In the genomic region with DNA sequence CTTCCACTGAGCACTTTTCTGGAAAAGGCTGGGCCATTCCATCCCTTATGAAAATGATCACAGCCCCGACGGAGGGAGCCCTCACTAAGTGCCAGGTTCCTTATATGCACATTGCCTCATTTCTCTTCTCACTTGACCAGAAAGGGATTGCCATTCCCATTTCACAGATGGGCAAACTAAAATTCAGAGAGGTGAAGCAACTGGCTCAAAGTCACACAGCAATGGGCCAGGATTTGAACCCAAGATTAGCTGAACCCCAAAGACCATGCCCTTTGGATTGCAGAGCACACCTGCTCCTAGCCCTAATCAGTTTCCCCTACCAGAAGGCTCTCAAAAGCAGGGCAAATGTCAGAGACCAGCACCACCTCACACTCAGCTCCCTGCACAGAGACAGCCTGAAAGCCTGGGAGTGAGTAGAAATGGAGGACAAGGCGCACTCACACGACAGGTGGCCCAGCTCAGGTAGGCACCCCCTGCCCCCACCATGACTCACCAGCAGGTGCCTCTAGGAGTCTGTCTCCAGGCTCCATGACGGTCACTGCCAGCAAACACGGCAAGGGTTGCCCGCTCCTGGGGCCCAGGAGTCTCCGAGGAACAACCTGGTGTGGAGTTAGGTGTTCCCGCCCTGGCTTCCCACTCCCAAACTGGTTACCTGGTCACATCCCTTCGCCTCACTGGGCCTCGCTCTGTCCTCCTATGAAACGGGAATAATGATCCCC, we compare ENCODE assay signal across 13 cellular contexts. TPM values are rescaled to one million over a fixed set of nuclear protein-coding genes. Genes with fewer than 3 reads are reported as not detected.
DNase-seq lines count a peak whose midpoint lies in the region; ATAC-seq and TF ChIP-seq lines count a peak whose summit lies in the region.
"Had no signal": no experiment of that assay in that cellular context is flagged by ENCODE, and none has a peak within 500 bp of the region (broad histone marks: within the 10 kb centered on the region; RNA-seq: fewer than 3 reads in every experiment).

No MANE protein-coding gene starts in this region.

- H4K8ac ChIP-seq in mesenchymal stem cell (ENCODE audit: low read length): peak overlapping the region; percentile 13

- peak overlapping the region in 1 of 2 experiments; percentile 45 for H3K14ac ChIP-seq in mesenchymal stem cell (ENCODE audit: low read length in 2 of 2)

- peak overlapping the region in 3 of 5 donors; percentile 78 to 92 (median 91) for H3K27ac ChIP-seq in adrenal gland
- no peak overlapping the region for H3K27ac ChIP-seq in mesenchymal stem cell (ENCODE audit: low read length, poor library complexity, severe bottlenecking)
- H3K27ac ChIP-seq in temporal lobe (ENCODE audit: low read depth, low read length): peak overlapping the region; percentile 36
- H3K27ac ChIP-seq in OCI-LY7 (ENCODE audit: low read depth, low read length, poor library complexity, severe bottlenecking): no peak overlapping the region

- H3K79me2 ChIP-seq in OCI-LY7 (ENCODE audit: insufficient read depth, low read depth, low read length): no peaks in the 10 kb centered on the region

- CTCF ChIA-PET in OCI-LY7 (lab: Charles Lee; ENCODE audit: unreplicated experiment): interaction anchor here (1.0 kb wide), 1 partner anchor 18 kb away, joined by 3 read pairs; no protein-coding TSS in a partner anchor

- POLR2A ChIA-PET in OCI-LY7 (lab: Charles Lee): no interaction called here

- H3K4me3 ChIP-seq in adrenal gland (no peak overlapping the region), mesenchymal stem cell (ENCODE audit: insufficient read depth in 1 of 2, low read depth in 1 of 2, low read length in 2 of 2) (no peak overlapping the region), OCI-LY7 (ENCODE audit: low read depth, low read length, poor library complexity, severe bottlenecking) (no peak overlapping the region)
- H3K4me3 ChIP-seq: mucosa of descending colon had no signal

- H2BK12ac ChIP-seq in mesenchymal stem cell (ENCODE audit: low read length in 2 of 2): peak overlapping the region in 1 of 2 experiments; percentile 61

- H3K9ac ChIP-seq in mesenchymal stem cell (ENCODE audit: low read length): no peak overlapping the region

- H2BK15ac ChIP-seq in mesenchymal stem cell (ENCODE audit: low read depth, poor library complexity, severe bottlenecking): no peak overlapping the region

- BruUV-seq in OCI-LY7 (replicated peaks; lab: Mats Ljungman, UMichigan): no TSS peak

- no peaks in the 10 kb centered on the region for H4K20me1 ChIP-seq in OCI-LY7 (ENCODE audit: insufficient read depth, low read length)

- H4K91ac ChIP-seq in mesenchymal stem cell (ENCODE audit: low read length): peak overlapping the region; percentile 73

- no peak overlapping the region for H2BK120ac ChIP-seq in mesenchymal stem cell (ENCODE audit: low read depth, low read length)

- H3K36me3 ChIP-seq in adrenal gland (replicated peaks in 1 of 2) (no peaks in the 10 kb centered on the region), mesenchymal stem cell (ENCODE audit: control insufficient read depth in 1 of 2, insufficient read depth in 2 of 2, low read depth in 1 of 2, low read length in 2 of 2) (no peaks in the 10 kb centered on the region), OCI-LY7 (ENCODE audit: insufficient read depth, low read length) (no peaks in the 10 kb centered on the region)

- H2BK5ac ChIP-seq in mesenchymal stem cell (ENCODE audit: low read depth, low read length, poor library complexity, severe bottlenecking): no peak overlapping the region

- H3K4ac ChIP-seq in mesenchymal stem cell (ENCODE audit: low read depth in 1 of 2, low read length in 2 of 2): peak overlapping the region in 1 of 2 experiments; percentile 31

- H3K18ac ChIP-seq in mesenchymal stem cell (ENCODE audit: low read depth in 1 of 2, low read length in 2 of 2): peak overlapping the region in 1 of 2 experiments; percentile 21

- no peaks in the 10 kb centered on the region for H3K9me2 ChIP-seq in OCI-LY7 (ENCODE audit: insufficient read depth, low read length)

- TF ChIP-seq CTCF in adrenal gland (IDR thresholded peaks at IDR 0.05) (no peak), OCI-LY7 (conservative IDR thresholded peaks at IDR 0.05; ENCODE audit: low read length) (no peak)

- H3K4me1 ChIP-seq in adrenal gland (replicated peaks in 1 of 2) (peaks cover 38 to 49% of the 10 kb centered on the region in 2 donors), mesenchymal stem cell (ENCODE audit: control insufficient read depth, insufficient read depth, low read depth, low read length) (peaks cover 35% of the 10 kb centered on the region), OCI-LY7 (ENCODE audit: insufficient read depth, low read length, poor library complexity, severe bottlenecking) (no peaks in the 10 kb centered on the region)

- intact Hi-C loops in adrenal gland (cut with DNase I) (no loop called here), OCI-LY7 (cut with micrococcal nuclease; ENCODE audit: unreplicated experiment) (no loop called here)

- H3K4me2 ChIP-seq in mesenchymal stem cell (ENCODE audit: low read length, poor library complexity, severe bottlenecking) (no peak overlapping the region), OCI-LY7 (ENCODE audit: low read length) (no peak overlapping the region)

- no peak for ATAC-seq in SK-N-SH treated with all-trans-retinoic acid at 6 μM for 48 hours
- ATAC-seq in GM21723 (IDR thresholded peaks at IDR 0.05; ENCODE audit: unreplicated experiment): no peak
- ATAC-seq: activated CD8-positive, alpha-beta T cell treated with anti-CD3 and anti-CD28 coated beads, Interleukin-2, amount 10 ng/mL, durations not matched to agents 7 days and 5 days; mucosa of descending colon had no signal

- H3K27me3 ChIP-seq in adrenal gland (no peaks in the 10 kb centered on the region), mesenchymal stem cell (ENCODE audit: control insufficient read depth in 1 of 2, insufficient read depth in 1 of 2, low read length in 2 of 2) (no peaks in the 10 kb centered on the region)

- H2AFZ ChIP-seq in mesenchymal stem cell (ENCODE audit: low read depth, low read length) (no peak overlapping the region), OCI-LY7 (ENCODE audit: low read length) (no peak overlapping the region)

- DNase-seq in NCI-H146 (lab: John Stamatoyannopoulos, UW): peak; percentile 50
- no peak for DNase-seq in NCI-H146 treated with DMSO at 0.1 percent for 48 hours (lab: John Stamatoyannopoulos, UW; ENCODE audit: unreplicated experiment)
- no peak for DNase-seq in adrenal gland
- DNase-seq in mesenchymal stem cell: no peak
- DNase-seq in OCI-LY7 (ENCODE audit: low spot score): no peak
- DNase-seq: activated CD8-positive, alpha-beta T cell treated with anti-CD3 and anti-CD28 coated beads, Interleukin-2, amount 10 ng/mL, durations not matched to agents 7 days and 5 days; activated gamma-delta T cell; CD4-positive, CD25-positive, alpha-beta regulatory T cell; mucosa of descending colon; NCI-H1694 treated with DMSO at 0.1 percent for 48 hours had no signal

- H3K79me1 ChIP-seq in mesenchymal stem cell (replicated peaks; ENCODE audit: low read length, poor library complexity, severe bottlenecking): peaks cover 52% of the 10 kb centered on the region

- H3K9me3 ChIP-seq in adrenal gland (replicated peaks in 1 of 3): no peaks in the 10 kb centered on the region
- no peaks in the 10 kb centered on the region for H3K9me3 ChIP-seq in mesenchymal stem cell (ENCODE audit: control insufficient read depth, low read length)
- H3K9me3 ChIP-seq in OCI-LY7 (ENCODE audit: low read length): no peaks in the 10 kb centered on the region
- H3K9me3 ChIP-seq: mucosa of descending colon had no signal

- 85 to 89% (median 87%) methylated on average over 9 to 12 of the region's 12 CpGs for WGBS in adrenal gland, 4 donors
- 91% methylated on average over 12 of the region's 12 CpGs for WGBS in mesenchymal stem cell

- no peak for TF ChIP-seq POLR2A in adrenal gland (IDR thresholded peaks at IDR 0.05)

- H2AK5ac ChIP-seq in mesenchymal stem cell (ENCODE audit: low read length, severe bottlenecking): peak overlapping the region; percentile 12

- H3K23ac ChIP-seq in mesenchymal stem cell (ENCODE audit: low read length in 2 of 2): no peak overlapping the region

TF ChIP-seq in SK-N-SH treated with all-trans-retinoic acid at 6 μM for 48 hours, 23 proteins besides CTCF, POLR2A, EP300 and RAD21 (continues in another document):
- no peak for TF ChIP-seq ZC3H10 (CRISPR knock-in tag; IDR thresholded peaks at IDR 0.05)
- TF ChIP-seq, protein P1, sequence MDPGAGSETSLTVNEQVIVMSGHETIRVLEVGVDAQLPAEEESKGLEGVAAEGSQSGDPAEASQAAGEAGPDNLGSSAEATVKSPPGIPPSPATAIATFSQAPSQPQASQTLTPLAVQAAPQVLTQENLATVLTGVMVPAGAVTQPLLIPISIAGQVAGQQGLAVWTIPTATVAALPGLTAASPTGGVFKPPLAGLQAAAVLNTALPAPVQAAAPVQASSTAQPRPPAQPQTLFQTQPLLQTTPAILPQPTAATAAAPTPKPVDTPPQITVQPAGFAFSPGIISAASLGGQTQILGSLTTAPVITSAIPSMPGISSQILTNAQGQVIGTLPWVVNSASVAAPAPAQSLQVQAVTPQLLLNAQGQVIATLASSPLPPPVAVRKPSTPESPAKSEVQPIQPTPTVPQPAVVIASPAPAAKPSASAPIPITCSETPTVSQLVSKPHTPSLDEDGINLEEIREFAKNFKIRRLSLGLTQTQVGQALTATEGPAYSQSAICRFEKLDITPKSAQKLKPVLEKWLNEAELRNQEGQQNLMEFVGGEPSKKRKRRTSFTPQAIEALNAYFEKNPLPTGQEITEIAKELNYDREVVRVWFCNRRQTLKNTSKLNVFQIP (CRISPR knock-in tag; IDR thresholded peaks at IDR 0.05; ENCODE audit: borderline replicate concordance, low read depth): no peak
- no peak for TF ChIP-seq ARNTL (CRISPR knock-in tag; IDR thresholded peaks at IDR 0.05; ENCODE audit: borderline replicate concordance, low read depth)
- TF ChIP-seq, protein P2, sequence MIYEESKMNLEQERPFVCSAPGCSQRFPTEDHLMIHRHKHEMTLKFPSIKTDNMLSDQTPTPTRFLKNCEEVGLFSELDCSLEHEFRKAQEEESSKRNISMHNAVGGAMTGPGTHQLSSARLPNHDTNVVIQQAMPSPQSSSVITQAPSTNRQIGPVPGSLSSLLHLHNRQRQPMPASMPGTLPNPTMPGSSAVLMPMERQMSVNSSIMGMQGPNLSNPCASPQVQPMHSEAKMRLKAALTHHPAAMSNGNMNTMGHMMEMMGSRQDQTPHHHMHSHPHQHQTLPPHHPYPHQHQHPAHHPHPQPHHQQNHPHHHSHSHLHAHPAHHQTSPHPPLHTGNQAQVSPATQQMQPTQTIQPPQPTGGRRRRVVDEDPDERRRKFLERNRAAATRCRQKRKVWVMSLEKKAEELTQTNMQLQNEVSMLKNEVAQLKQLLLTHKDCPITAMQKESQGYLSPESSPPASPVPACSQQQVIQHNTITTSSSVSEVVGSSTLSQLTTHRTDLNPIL (CRISPR knock-in tag; IDR thresholded peaks at IDR 0.05; ENCODE audit: low read depth): no peak
- TF ChIP-seq OSR1 (CRISPR knock-in tag; IDR thresholded peaks at IDR 0.05): no peak
- no peak for TF ChIP-seq SNAI2 (CRISPR knock-in tag; IDR thresholded peaks at IDR 0.05)

RNA-seq across cellular contexts. Expression of gene SDC3, which starts 21.7 kb away (rescaled TPM):
- total RNA-seq in adrenal gland: 100 to 1,000 TPM; 119 to 536 (median 209) TPM
- polyA plus RNA-seq in adrenal gland: 100 to 1,000 TPM in 2 of 3 donors, 10 to 100 TPM in 1; 85.5 to 190 (median 101) TPM
- polyA plus RNA-seq in mesenchymal stem cell (2013, experiment 1 of 2): 102 TPM
- polyA plus RNA-seq in mesenchymal stem cell (2013, experiment 2 of 2): 102 TPM
- 98.1 TPM for total RNA-seq in temporal lobe
- not detected in 2 replicates for total RNA-seq in OCI-LY7 (2014; rRNA removed; shearing (Covaris generic))
- total RNA-seq in OCI-LY7 (2022): 0.50 TPM in 1 of 2 replicates, not detected in the other
- total RNA-seq: activated CD8-positive, alpha-beta T cell treated with anti-CD3 and anti-CD28 coated beads, Interleukin-2, amount 10 ng/mL, durations not matched to agents 7 days and 5 days had no signal
- polyA plus RNA-seq: CD4-positive, CD25-positive, alpha-beta regulatory T cell had no signal

Comparison
In these comparisons a context has a peak if more than half of its experiments do, and no peak if none do; other contexts are left out.
1. H3K27ac ChIP-seq: peak in adrenal gland (3 of 5) and temporal lobe (single experiment); none in mesenchymal stem cell (single experiment) and OCI-LY7 (single experiment).
2. RNA of gene SDC3, which starts 21.7 kb away (total RNA-seq): 119 to 536 TPM in adrenal gland and 98.1 TPM in temporal lobe (single experiment); 0.50 TPM in OCI-LY7; every median in the first group is over 10 times any median in the second.